ENCODE assay signal across 19 cellular contexts in the genomic region with DNA sequence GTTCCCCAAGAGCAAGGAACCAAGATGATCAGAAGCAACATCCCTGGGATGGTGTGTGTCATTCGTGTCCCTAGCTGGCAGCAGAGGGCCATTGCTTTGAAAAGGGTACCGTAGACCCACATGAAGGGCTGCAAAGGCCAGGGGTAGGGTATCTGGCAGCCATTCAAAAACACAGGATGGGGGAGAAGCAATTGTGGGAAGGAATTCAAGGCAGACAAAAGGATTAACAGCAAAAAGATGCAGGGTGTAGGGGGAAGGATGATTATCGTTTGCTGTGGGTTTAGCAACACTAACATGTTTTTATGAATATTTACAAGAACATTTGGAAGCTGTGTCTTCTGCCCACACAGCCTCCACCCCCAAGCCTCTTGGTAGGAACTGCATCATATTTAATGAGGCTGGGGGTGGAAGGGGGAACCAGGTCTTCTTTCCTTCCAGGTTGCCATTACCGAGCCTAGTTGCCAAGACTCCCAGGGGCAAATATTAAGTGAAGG.
"Had no signal": no experiment of that assay in that cellular context is flagged by ENCODE, and none has a peak within 500 bp of the region (broad histone marks: within the 10 kb centered on the region; RNA-seq: fewer than 3 reads in every experiment).

No MANE protein-coding gene starts in this region.

- H3K4me1 Mint-ChIP-seq: activated B cell treated with CpG ODN at 0.5 μM for 24 hours; activated naive CD4-positive, alpha-beta T cell treated with anti-CD3 and anti-CD28 coated beads, Interleukin-2, amount 10 ng/mL, durations not matched to agents 7 days and 5 days; natural killer cell had no signal

- H3K36me3 ChIP-seq: prostate gland, uterus had no signal

- H3K9me3 Mint-ChIP-seq: activated B cell treated with CpG ODN at 0.5 μM for 24 hours; activated naive CD4-positive, alpha-beta T cell treated with anti-CD3 and anti-CD28 coated beads, Interleukin-2, amount 10 ng/mL, durations not matched to agents 7 days and 5 days; activated T-cell treated with anti-CD3 and anti-CD28 coated beads, Interleukin-2, amount 50 U/mL, for 4 hours; dendritic cell treated with granulocyte-macrophage colony-stimulating factor and Interleukin-4, amounts not matched to agents 40 ng/mL and 50 ng/mL, for 4 days; T-helper 1 cell treated with Interleukin-12 subunit alpha and Interleukin-12 subunit beta and Interleukin-4 antibody, amounts not matched to agents 30 μg/mL and 1 μg/mL, for 36 hours had no signal

- H3K27me3 ChIP-seq: uterus had no signal

- H3K27ac Mint-ChIP-seq: activated B cell treated with CpG ODN at 0.5 μM for 24 hours; activated CD4-positive, alpha-beta T cell treated with anti-CD3 and anti-CD28 coated beads for 36 hours; activated naive CD4-positive, alpha-beta T cell treated with anti-CD3 and anti-CD28 coated beads, Interleukin-2, amount 10 ng/mL, durations not matched to agents 7 days and 5 days; dendritic cell treated with granulocyte-macrophage colony-stimulating factor and Interleukin-4, amounts not matched to agents 40 ng/mL and 50 ng/mL, for 4 days; natural killer cell; T-helper 1 cell treated with Interleukin-12 subunit alpha and Interleukin-12 subunit beta and Interleukin-4 antibody, amounts not matched to agents 30 μg/mL and 1 μg/mL, for 36 hours had no signal

- ATAC-seq: natural killer cell had no signal

- H3K4me3 Mint-ChIP-seq: activated B cell treated with CpG ODN at 0.5 μM for 24 hours; activated CD4-positive, alpha-beta T cell treated with anti-CD3 and anti-CD28 coated beads for 36 hours; activated naive CD4-positive, alpha-beta T cell treated with anti-CD3 and anti-CD28 coated beads, Interleukin-2, amount 10 ng/mL, durations not matched to agents 7 days and 5 days; activated T-cell treated with anti-CD3 and anti-CD28 coated beads, Interleukin-2, amount 50 U/mL, for 4 hours; dendritic cell treated with granulocyte-macrophage colony-stimulating factor and Interleukin-4, amounts not matched to agents 40 ng/mL and 50 ng/mL, for 4 days; natural killer cell; T-helper 1 cell treated with Interleukin-12 subunit alpha and Interleukin-12 subunit beta and Interleukin-4 antibody, amounts not matched to agents 30 μg/mL and 1 μg/mL, for 36 hours had no signal

- H3K4me3 ChIP-seq: prostate gland, uterus had no signal

- DNase-seq: activated B cell treated with CpG ODN at 0.5 μM for 24 hours; activated CD4-positive, alpha-beta T cell treated with anti-CD3 and anti-CD28 coated beads, Interleukin-2, amount 50 U/mL, for 4 hours; activated CD8-positive, alpha-beta memory T cell treated with anti-CD3 and anti-CD28 coated beads, Interleukin-2, amount 50 U/mL, for 48 hours; activated effector memory CD4-positive, alpha-beta T cell treated with Interleukin-2 at 50 U/mL for 16 hours; activated naive CD4-positive, alpha-beta T cell treated with anti-CD3 and anti-CD28 coated beads, Interleukin-2, amount 10 ng/mL, durations not matched to agents 7 days and 5 days; activated T-cell treated with anti-CD3 and anti-CD28 coated beads, Interleukin-2, amount 50 U/mL, for 4 hours; effector CD4-positive, alpha-beta T cell; foreskin melanocyte; midbrain; natural killer cell; stimulated activated CD4-positive, alpha-beta T cell treated with anti-CD3 and anti-CD28 coated beads, Interleukin-12 subunit alpha, Interleukin-12 subunit beta, amount 100 ng/mL, for 4 hours; stimulated activated CD4-positive, alpha-beta T cell treated with anti-CD3 and anti-CD28 coated beads, Interleukin-4, amount 100 ng/mL, for 4 hours; T1000; trophoblast cell; uterus had no signal

- H3K4me1 ChIP-seq: prostate gland, uterus had no signal

- H3K27ac ChIP-seq: prostate gland, uterus had no signal

- H3K36me3 Mint-ChIP-seq: activated naive CD4-positive, alpha-beta T cell treated with anti-CD3 and anti-CD28 coated beads, Interleukin-2, amount 10 ng/mL, durations not matched to agents 7 days and 5 days; natural killer cell had no signal

- H3K27me3 Mint-ChIP-seq: activated B cell treated with CpG ODN at 0.5 μM for 24 hours; activated naive CD4-positive, alpha-beta T cell treated with anti-CD3 and anti-CD28 coated beads, Interleukin-2, amount 10 ng/mL, durations not matched to agents 7 days and 5 days had no signal

- H3K9me3 ChIP-seq: prostate gland, uterus had no signal
